16 cellular contexts compared by ENCODE assay signal in the genomic region with DNA sequence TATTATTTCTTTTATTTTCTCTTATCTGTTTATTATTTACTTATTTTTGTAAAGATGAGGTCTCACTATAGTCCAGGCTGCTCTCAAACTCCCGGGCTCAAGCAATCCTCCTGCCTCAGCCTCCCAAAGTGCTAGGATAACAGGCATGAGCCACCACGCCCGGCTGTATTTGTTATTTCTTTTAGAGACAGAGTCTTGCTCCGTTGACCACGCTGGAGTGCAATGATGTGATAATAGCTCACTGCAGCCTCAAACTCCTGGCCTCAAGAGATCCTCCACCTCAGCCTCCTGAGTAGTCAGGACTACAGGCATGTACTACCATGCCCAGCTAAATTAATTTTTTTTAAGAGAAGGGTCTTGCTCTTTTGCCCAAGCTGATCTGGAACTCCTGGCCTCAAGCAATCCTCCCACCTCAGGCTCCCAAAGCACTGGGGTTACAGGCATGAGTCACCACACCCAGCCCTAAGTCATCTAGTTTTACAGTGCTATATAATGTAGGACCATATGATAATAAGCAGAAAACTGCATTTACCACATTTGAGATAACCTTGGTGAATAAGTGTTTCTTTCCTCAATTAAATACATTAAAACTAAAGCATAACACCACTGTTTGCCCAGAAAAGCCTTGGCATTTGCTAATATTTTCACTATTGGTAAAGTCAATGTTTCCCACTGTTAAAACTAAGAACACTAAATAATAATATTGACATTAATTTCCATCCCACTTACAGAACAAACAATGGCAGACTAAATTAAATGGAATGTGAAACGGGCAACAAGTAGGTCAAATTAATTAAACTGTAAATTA.
DNase-seq lines count a peak whose midpoint lies in the region; ATAC-seq and TF ChIP-seq lines count a peak whose summit lies in the region.
"Had no signal": no experiment of that assay in that cellular context is flagged by ENCODE, and none has a peak within 500 bp of the region (broad histone marks: within the 10 kb centered on the region; RNA-seq: fewer than 3 reads in every experiment).

No MANE protein-coding gene starts in this region.

- no peak for DNase-seq in activated naive CD8-positive, alpha-beta T cell treated with anti-CD3 and anti-CD28 coated beads, Interleukin-2, amount 50 U/mL, for 24 hours
- no peak for DNase-seq in activated naive CD8-positive, alpha-beta T cell treated with anti-CD3 and anti-CD28 coated beads for 36 hours
- peak; percentile 55 for DNase-seq in colonic mucosa
- no peak for DNase-seq in stimulated activated naive CD8-positive, alpha-beta T cell treated with anti-CD3 and anti-CD28 coated beads, Interleukin-15, Interleukin-2, amounts not matched to agents 100 U/mL and 50 U/mL, for 24 hours
- DNase-seq in middle frontal gyrus (ENCODE audit: extremely low spot score, low spot score): no peak
- DNase-seq in stimulated activated naive B cell treated with anti-CD40 and anti-IgM and Interleukin-4, amounts not matched to agents 10 μg/mL and 1 μg/mL and 100 μg/mL, for 72 hours: no peak
- no peak for DNase-seq in mesenteric fat pad (ENCODE audit: low spot score)
- DNase-seq: activated gamma-delta T cell; COR-L47; naive thymus-derived CD4-positive, alpha-beta T cell; NCI-H2029; NCI-H510A; posterior cingulate gyrus had no signal

- intact Hi-C loops in colonic mucosa (cut with DNase I): no loop called here

- no peaks in the 10 kb centered on the region for H3F3A ChIP-seq in OCI-LY1 (ENCODE audit: insufficient read depth, low read length)

- H3K36me3 ChIP-seq in OCI-LY1 (ENCODE audit: insufficient read depth, low read length) (no peaks in the 10 kb centered on the region), colonic mucosa (no peaks in the 10 kb centered on the region)
- H3K36me3 ChIP-seq: ascending aorta had no signal

- H3K9me3 Mint-ChIP-seq in activated naive CD8-positive, alpha-beta T cell treated with anti-CD3 and anti-CD28 coated beads, Interleukin-2, amount 50 U/mL, for 24 hours: no peaks in the 10 kb centered on the region
- H3K9me3 Mint-ChIP-seq in activated naive CD8-positive, alpha-beta T cell treated with anti-CD3 and anti-CD28 coated beads for 36 hours: no peaks in the 10 kb centered on the region
- no peaks in the 10 kb centered on the region for H3K9me3 Mint-ChIP-seq in stimulated activated naive B cell treated with anti-CD40 and anti-IgM and Interleukin-4, amounts not matched to agents 10 μg/mL and 1 μg/mL and 100 μg/mL, for 72 hours
- H3K9me3 Mint-ChIP-seq: naive thymus-derived CD4-positive, alpha-beta T cell had no signal

- H3K27me3 ChIP-seq in OCI-LY1 (ENCODE audit: insufficient read depth, low read length): no peaks in the 10 kb centered on the region
- H3K27me3 ChIP-seq in colonic mucosa: no peaks in the 10 kb centered on the region
- H3K27me3 ChIP-seq: ascending aorta had no signal

- peaks cover 2% of the 10 kb centered on the region for H3K36me3 Mint-ChIP-seq in activated naive CD8-positive, alpha-beta T cell treated with anti-CD3 and anti-CD28 coated beads, Interleukin-2, amount 50 U/mL, for 24 hours (ENCODE audit: low read depth)
- H3K36me3 Mint-ChIP-seq in activated naive CD8-positive, alpha-beta T cell treated with anti-CD3 and anti-CD28 coated beads for 36 hours: peaks cover 1% of the 10 kb centered on the region
- H3K36me3 Mint-ChIP-seq in stimulated activated naive B cell treated with anti-CD40 and anti-IgM and Interleukin-4, amounts not matched to agents 10 μg/mL and 1 μg/mL and 100 μg/mL, for 72 hours: peaks cover 2 to 7% of the 10 kb centered on the region in 2 donors

- ATAC-seq in activated naive CD8-positive, alpha-beta T cell treated with anti-CD3 and anti-CD28 coated beads, Interleukin-2, amount 50 U/mL, for 24 hours: peak; percentile 54
- peak; percentile 59 for ATAC-seq in stimulated activated naive CD8-positive, alpha-beta T cell treated with anti-CD3 and anti-CD28 coated beads, Interleukin-15, Interleukin-2, amounts not matched to agents 100 U/mL and 50 U/mL, for 24 hours
- no peak for ATAC-seq in stimulated activated naive B cell treated with anti-CD40 and anti-IgM and Interleukin-4, amounts not matched to agents 10 μg/mL and 1 μg/mL and 100 μg/mL, for 72 hours (replicated peaks)
- ATAC-seq: naive thymus-derived CD4-positive, alpha-beta T cell; SK-N-SH treated with all-trans-retinoic acid at 6 μM for 48 hours had no signal

- no peak overlapping the region for H3K9ac ChIP-seq in OCI-LY1 (ENCODE audit: low read length)
- no peak overlapping the region for H3K9ac ChIP-seq in colonic mucosa (ENCODE audit: low read depth in 2 of 2, low read length in 2 of 2)

- H3K27me3 Mint-ChIP-seq in activated naive CD8-positive, alpha-beta T cell treated with anti-CD3 and anti-CD28 coated beads, Interleukin-2, amount 50 U/mL, for 24 hours: no peaks in the 10 kb centered on the region
- H3K27me3 Mint-ChIP-seq in activated naive CD8-positive, alpha-beta T cell treated with anti-CD3 and anti-CD28 coated beads for 36 hours: no peaks in the 10 kb centered on the region
- H3K27me3 Mint-ChIP-seq in stimulated activated naive B cell treated with anti-CD40 and anti-IgM and Interleukin-4, amounts not matched to agents 10 μg/mL and 1 μg/mL and 100 μg/mL, for 72 hours: no peaks in the 10 kb centered on the region
- H3K27me3 Mint-ChIP-seq: naive thymus-derived CD4-positive, alpha-beta T cell had no signal

- H3K27ac ChIP-seq in OCI-LY1 (ENCODE audit: low read depth, low read length, poor library complexity, severe bottlenecking) (peak overlapping the region; percentile 58), colonic mucosa (no peak overlapping the region)
- H3K27ac ChIP-seq: ascending aorta had no signal

- H3K4me3 Mint-ChIP-seq in activated naive CD8-positive, alpha-beta T cell treated with anti-CD3 and anti-CD28 coated beads, Interleukin-2, amount 50 U/mL, for 24 hours: no peak overlapping the region
- H3K4me3 Mint-ChIP-seq in activated naive CD8-positive, alpha-beta T cell treated with anti-CD3 and anti-CD28 coated beads for 36 hours: no peak overlapping the region
- H3K4me3 Mint-ChIP-seq in stimulated activated naive B cell treated with anti-CD40 and anti-IgM and Interleukin-4, amounts not matched to agents 10 μg/mL and 1 μg/mL and 100 μg/mL, for 72 hours: no peak overlapping the region
- H3K4me3 Mint-ChIP-seq: naive thymus-derived CD4-positive, alpha-beta T cell had no signal

- H3K9me3 ChIP-seq in OCI-LY1 (ENCODE audit: low read length) (no peaks in the 10 kb centered on the region), colonic mucosa (no peaks in the 10 kb centered on the region)
- H3K9me3 ChIP-seq: ascending aorta had no signal

- H4K20me1 ChIP-seq in OCI-LY1 (ENCODE audit: insufficient read depth, low read length): no peaks in the 10 kb centered on the region

- H3K79me2 ChIP-seq in OCI-LY1 (ENCODE audit: insufficient read depth, low read length): peaks cover 73% of the 10 kb centered on the region

- H3K4me1 ChIP-seq in OCI-LY1 (ENCODE audit: insufficient read depth, low read length, severe bottlenecking) (peaks cover 28% of the 10 kb centered on the region), colonic mucosa (no peaks in the 10 kb centered on the region)
- H3K4me1 ChIP-seq: ascending aorta had no signal

- peak overlapping the region; percentile 31 for H3K27ac Mint-ChIP-seq in activated naive CD8-positive, alpha-beta T cell treated with anti-CD3 and anti-CD28 coated beads, Interleukin-2, amount 50 U/mL, for 24 hours
- no peak overlapping the region for H3K27ac Mint-ChIP-seq in activated naive CD8-positive, alpha-beta T cell treated with anti-CD3 and anti-CD28 coated beads for 36 hours
- no peak overlapping the region for H3K27ac Mint-ChIP-seq in stimulated activated naive B cell treated with anti-CD40 and anti-IgM and Interleukin-4, amounts not matched to agents 10 μg/mL and 1 μg/mL and 100 μg/mL, for 72 hours

- 0 out of 2 replicates have a peak overlapping the region, but pooled peaks have one; percentile 24 for H3K4me2 ChIP-seq in OCI-LY1 (ENCODE audit: low read length)

- H3K4me3 ChIP-seq in OCI-LY1 (ENCODE audit: low read depth, low read length, poor library complexity, severe bottlenecking) (no peak overlapping the region), colonic mucosa (no peak overlapping the region)
- H3K4me3 ChIP-seq: ascending aorta had no signal

- H3K9me2 ChIP-seq in OCI-LY1 (ENCODE audit: low read depth, low read length): no peaks in the 10 kb centered on the region

- H2AFZ ChIP-seq in OCI-LY1 (ENCODE audit: low read length): no peak overlapping the region

- peaks cover 31% of the 10 kb centered on the region for H3K4me1 Mint-ChIP-seq in activated naive CD8-positive, alpha-beta T cell treated with anti-CD3 and anti-CD28 coated beads, Interleukin-2, amount 50 U/mL, for 24 hours
- peaks cover 28% of the 10 kb centered on the region for H3K4me1 Mint-ChIP-seq in activated naive CD8-positive, alpha-beta T cell treated with anti-CD3 and anti-CD28 coated beads for 36 hours
- H3K4me1 Mint-ChIP-seq in stimulated activated naive B cell treated with anti-CD40 and anti-IgM and Interleukin-4, amounts not matched to agents 10 μg/mL and 1 μg/mL and 100 μg/mL, for 72 hours: peaks cover 23 to 55% of the 10 kb centered on the region in 2 donors

- TF ChIP-seq CTCF in OCI-LY1 (IDR thresholded peaks at IDR 0.05; ENCODE audit: low read length) (no peak), colonic mucosa (IDR thresholded peaks at IDR 0.05) (no peak)

Comparison
In these comparisons a context has a peak if more than half of its experiments do, and no peak if none do; other contexts are left out.
1. ATAC-seq: peak in activated naive CD8-positive, alpha-beta T cell treated with anti-CD3 and anti-CD28 coated beads, Interleukin-2, amount 50 U/mL, for 24 hours (single experiment) and stimulated activated naive CD8-positive, alpha-beta T cell treated with anti-CD3 and anti-CD28 coated beads, Interleukin-15, Interleukin-2, amounts not matched to agents 100 U/mL and 50 U/mL, for 24 hours (single experiment); none in stimulated activated naive B cell treated with anti-CD40 and anti-IgM and Interleukin-4, amounts not matched to agents 10 μg/mL and 1 μg/mL and 100 μg/mL, for 72 hours (0 of 2).